Comparison of ENCODE assay signal across 1 cellular context in the genomic region with DNA sequence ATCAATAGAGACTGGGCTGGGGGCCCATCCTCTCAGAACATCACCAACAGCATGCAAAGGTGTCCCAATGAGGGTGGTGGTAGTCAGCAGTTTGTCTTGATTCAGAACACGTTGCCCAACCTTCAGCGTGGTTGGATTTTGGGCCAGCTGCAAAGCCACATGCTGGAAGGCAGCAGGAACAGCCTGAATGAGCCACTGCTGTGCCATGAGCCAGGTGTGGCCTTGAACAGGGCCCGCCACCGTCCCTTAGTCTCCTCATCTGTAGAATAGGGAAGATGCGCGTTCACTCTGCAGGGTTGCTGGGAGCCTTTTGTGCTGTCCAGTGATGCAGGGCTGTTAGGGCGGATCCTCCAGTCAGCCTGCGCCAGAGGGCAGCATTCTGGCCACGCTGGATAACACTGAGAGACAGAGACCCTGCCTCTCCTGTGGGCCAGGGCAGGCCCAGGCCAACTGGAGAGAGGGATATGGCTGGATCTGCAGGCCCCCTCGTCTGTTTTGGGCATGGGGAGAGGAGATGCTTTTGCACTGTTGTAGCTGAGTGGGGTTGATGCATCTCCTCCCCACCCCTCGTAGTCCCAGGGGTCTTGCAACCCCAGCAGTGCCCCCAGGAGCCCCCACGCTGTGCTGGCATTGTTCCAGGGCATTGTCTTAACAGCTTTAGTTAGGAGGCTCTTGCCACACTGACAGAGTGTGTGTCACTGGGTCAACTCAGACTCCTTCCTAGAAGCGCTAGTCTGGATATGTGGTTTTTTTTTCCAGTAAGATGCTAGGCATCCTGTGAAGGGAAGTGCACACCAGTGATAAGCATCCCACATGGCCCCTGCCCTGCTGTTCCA.
TF ChIP-seq lines count a peak whose summit lies in the region.

No MANE protein-coding gene starts in this region.

TF ChIP-seq in GM23338, 12 proteins besides CTCF, POLR2A, EP300 and RAD21:
- TF ChIP-seq, protein P1, sequence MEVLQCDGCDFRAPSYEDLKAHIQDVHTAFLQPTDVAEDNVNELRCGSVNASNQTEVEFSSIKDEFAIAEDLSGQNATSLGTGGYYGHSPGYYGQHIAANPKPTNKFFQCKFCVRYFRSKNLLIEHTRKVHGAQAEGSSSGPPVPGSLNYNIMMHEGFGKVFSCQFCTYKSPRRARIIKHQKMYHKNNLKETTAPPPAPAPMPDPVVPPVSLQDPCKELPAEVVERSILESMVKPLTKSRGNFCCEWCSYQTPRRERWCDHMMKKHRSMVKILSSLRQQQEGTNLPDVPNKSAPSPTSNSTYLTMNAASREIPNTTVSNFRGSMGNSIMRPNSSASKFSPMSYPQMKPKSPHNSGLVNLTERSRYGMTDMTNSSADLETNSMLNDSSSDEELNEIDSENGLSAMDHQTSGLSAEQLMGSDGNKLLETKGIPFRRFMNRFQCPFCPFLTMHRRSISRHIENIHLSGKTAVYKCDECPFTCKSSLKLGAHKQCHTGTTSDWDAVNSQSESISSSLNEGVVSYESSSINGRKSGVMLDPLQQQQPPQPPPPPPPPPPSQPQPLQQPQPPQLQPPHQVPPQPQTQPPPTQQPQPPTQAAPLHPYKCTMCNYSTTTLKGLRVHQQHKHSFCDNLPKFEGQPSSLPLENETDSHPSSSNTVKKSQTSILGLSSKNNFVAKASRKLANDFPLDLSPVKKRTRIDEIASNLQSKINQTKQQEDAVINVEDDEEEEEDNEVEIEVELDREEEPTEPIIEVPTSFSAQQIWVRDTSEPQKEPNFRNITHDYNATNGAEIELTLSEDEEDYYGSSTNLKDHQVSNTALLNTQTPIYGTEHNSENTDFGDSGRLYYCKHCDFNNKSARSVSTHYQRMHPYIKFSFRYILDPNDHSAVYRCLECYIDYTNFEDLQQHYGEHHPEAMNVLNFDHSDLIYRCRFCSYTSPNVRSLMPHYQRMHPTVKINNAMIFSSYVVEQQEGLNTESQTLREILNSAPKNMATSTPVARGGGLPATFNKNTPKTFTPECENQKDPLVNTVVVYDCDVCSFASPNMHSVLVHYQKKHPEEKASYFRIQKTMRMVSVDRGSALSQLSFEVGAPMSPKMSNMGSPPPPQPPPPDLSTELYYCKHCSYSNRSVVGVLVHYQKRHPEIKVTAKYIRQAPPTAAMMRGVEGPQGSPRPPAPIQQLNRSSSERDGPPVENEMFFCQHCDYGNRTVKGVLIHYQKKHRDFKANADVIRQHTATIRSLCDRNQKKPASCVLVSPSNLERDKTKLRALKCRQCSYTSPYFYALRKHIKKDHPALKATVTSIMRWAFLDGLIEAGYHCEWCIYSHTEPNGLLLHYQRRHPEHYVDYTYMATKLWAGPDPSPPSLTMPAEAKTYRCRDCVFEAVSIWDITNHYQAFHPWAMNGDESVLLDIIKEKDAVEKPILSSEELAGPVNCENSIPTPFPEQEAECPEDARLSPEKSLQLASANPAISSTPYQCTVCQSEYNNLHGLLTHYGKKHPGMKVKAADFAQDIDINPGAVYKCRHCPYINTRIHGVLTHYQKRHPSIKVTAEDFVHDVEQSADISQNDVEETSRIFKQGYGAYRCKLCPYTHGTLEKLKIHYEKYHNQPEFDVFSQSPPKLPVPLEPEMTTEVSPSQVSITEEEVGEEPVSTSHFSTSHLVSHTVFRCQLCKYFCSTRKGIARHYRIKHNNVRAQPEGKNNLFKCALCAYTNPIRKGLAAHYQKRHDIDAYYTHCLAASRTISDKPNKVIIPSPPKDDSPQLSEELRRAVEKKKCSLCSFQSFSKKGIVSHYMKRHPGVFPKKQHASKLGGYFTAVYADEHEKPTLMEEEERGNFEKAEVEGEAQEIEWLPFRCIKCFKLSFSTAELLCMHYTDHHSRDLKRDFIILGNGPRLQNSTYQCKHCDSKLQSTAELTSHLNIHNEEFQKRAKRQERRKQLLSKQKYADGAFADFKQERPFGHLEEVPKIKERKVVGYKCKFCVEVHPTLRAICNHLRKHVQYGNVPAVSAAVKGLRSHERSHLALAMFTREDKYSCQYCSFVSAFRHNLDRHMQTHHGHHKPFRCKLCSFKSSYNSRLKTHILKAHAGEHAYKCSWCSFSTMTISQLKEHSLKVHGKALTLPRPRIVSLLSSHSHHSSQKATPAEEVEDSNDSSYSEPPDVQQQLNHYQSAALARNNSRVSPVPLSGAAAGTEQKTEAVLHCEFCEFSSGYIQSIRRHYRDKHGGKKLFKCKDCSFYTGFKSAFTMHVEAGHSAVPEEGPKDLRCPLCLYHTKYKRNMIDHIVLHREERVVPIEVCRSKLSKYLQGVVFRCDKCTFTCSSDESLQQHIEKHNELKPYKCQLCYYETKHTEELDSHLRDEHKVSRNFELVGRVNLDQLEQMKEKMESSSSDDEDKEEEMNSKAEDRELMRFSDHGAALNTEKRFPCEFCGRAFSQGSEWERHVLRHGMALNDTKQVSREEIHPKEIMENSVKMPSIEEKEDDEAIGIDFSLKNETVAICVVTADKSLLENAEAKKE (CRISPR knock-in tag; IDR thresholded peaks at IDR 0.05) = no peak
- no peak for TF ChIP-seq EZH2phosphoT487 (IDR thresholded peaks at IDR 0.05; ENCODE audit: unreplicated experiment)
